Comparison of ENCODE assay signal across 26 cellular contexts in the genomic region with DNA sequence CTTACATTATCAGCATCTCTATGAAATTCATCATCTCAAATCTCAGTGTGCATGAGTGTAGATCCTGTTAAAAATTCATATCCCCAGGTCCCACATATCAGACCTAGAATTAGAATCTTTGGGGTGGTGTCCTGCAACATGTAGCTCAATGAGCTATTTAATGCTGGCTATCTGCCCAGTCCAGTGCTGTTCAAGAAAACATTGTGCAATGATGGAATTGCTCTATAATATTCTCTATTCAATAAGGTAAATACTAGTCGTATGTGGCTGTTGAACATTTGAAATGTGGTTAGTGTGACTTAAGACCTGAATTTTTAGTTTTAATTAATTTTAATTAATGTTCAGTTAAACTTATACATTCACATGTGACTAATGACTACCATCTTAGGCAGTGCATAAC.
DNase-seq lines count a peak whose midpoint lies in the region; FAIRE-seq and TF ChIP-seq lines count a peak whose summit lies in the region.
"Had no signal": no experiment of that assay in that cellular context is flagged by ENCODE, and none has a peak within 500 bp of the region (broad histone marks: within the 10 kb centered on the region; RNA-seq: fewer than 3 reads in every experiment).

No MANE protein-coding gene starts in this region.

- DNase-seq in NCI-H2196 (lab: John Stamatoyannopoulos, UW; ENCODE audit: unreplicated experiment) (peak; percentile 14), NCI-H2196 treated with DMSO at 0.1 percent for 48 hours (lab: John Stamatoyannopoulos, UW; ENCODE audit: unreplicated experiment) (no peak), astrocyte of the hippocampus (ENCODE audit: low read depth, low spot score) (peak; percentile 12), fibroblast of the aortic adventitia (ENCODE audit: low read depth) (peak; percentile 0), small intestine (peak; percentile 56), tibial artery (no peak), NOMO-1 treated with DMSO at 0.1 percent for 48 hours (lab: John Stamatoyannopoulos, UW; ENCODE audit: unreplicated experiment) (no peak), NCI-H2107 (lab: John Stamatoyannopoulos, UW) (no peak)
- DNase-seq: activated CD4-positive, alpha-beta T cell treated with anti-CD3 and anti-CD28 coated beads for 4 hours; amygdala; CD4-positive, CD25-positive, alpha-beta regulatory T cell; colonic mucosa; effector memory CD4-positive, alpha-beta T cell; EL; gastrocnemius medialis; KG1; left cardiac atrium; MM.1S; NCI-H2081 treated with DMSO at 0.1 percent for 48 hours; stimulated activated naive CD4-positive, alpha-beta T cell treated with Interleukin-2 at 50 U/mL for 16 hours; T-cell; WERI-Rb-1 had no signal

- H3K4me1 ChIP-seq in small intestine (ENCODE audit: control insufficient read depth in 2 of 2, insufficient read depth in 1 of 2, low read depth in 1 of 2, low read length in 1 of 2) (no peaks in the 10 kb centered on the region), tibial artery (peaks cover 0 to 3% (median 0%) of the 10 kb centered on the region in 4 donors)
- H3K4me1 ChIP-seq: colonic mucosa, gastrocnemius medialis had no signal

- no peak for FAIRE-seq in small intestine (lab: Jason Lieb, UNC)
- FAIRE-seq: GM18507, H54 had no signal

- 11 to 43% (median 36%) methylated on average over 1 of the region's 1 CpG for WGBS in small intestine, 3 donors

- no peak overlapping the region for H3K4me3 ChIP-seq in fibroblast of the aortic adventitia (ENCODE audit: low read depth, low read length)
- H3K4me3 ChIP-seq in small intestine (ENCODE audit: low read depth in 1 of 2, low read length in 2 of 2), result no peak overlapping the region
- no peak overlapping the region for H3K4me3 ChIP-seq in tibial artery
- H3K4me3 ChIP-seq: colonic mucosa, gastrocnemius medialis, hepatocyte, skin epidermis had no signal

- H3K36me3 ChIP-seq in small intestine (ENCODE audit: control insufficient read depth in 2 of 2, insufficient read depth in 2 of 2, low read length in 2 of 2) (no peaks in the 10 kb centered on the region), tibial artery (no peaks in the 10 kb centered on the region)
- H3K36me3 ChIP-seq: colonic mucosa, gastrocnemius medialis, WERI-Rb-1 had no signal

- no peaks in the 10 kb centered on the region for H3K9me3 ChIP-seq in small intestine (ENCODE audit: control insufficient read depth, low read depth)
- no peaks in the 10 kb centered on the region for H3K9me3 ChIP-seq in tibial artery
- H3K9me3 ChIP-seq: colonic mucosa, gastrocnemius medialis had no signal

- no peak overlapping the region for H3K27ac ChIP-seq in small intestine (ENCODE audit: low read depth in 1 of 2, low read length in 1 of 2)
- no peak overlapping the region for H3K27ac ChIP-seq in tibial artery
- H3K27ac ChIP-seq: colonic mucosa, gastrocnemius medialis, hepatocyte, skin epidermis, WERI-Rb-1 had no signal

- H3K27me3 ChIP-seq in small intestine (ENCODE audit: control insufficient read depth in 2 of 2, insufficient read depth in 2 of 2, low read length in 2 of 2) (no peaks in the 10 kb centered on the region), tibial artery (no peaks in the 10 kb centered on the region)
- H3K27me3 ChIP-seq: colonic mucosa, gastrocnemius medialis, hepatocyte had no signal

- intact Hi-C loops in tibial artery (cut with DNase I; ENCODE audit: low total_unique reads), result no loop called here

- no peak for TF ChIP-seq CTCF in fibroblast of the aortic adventitia (IDR thresholded peaks at IDR 0.05; ENCODE audit: insufficient read depth, low read length)
- TF ChIP-seq CTCF in tibial artery (IDR thresholded peaks at IDR 0.05), result no peak

Comparison
In these comparisons a context has a peak if more than half of its experiments do, and no peak if none do; other contexts are left out.
1. DNase-seq: peak in NCI-H2196 (single experiment), astrocyte of the hippocampus (single experiment), fibroblast of the aortic adventitia (single experiment) and small intestine (single experiment); none in NCI-H2196 treated with DMSO at 0.1 percent for 48 hours (single experiment), tibial artery (0 of 2), NOMO-1 treated with DMSO at 0.1 percent for 48 hours (single experiment) and NCI-H2107 (single experiment).